17 cellular contexts compared by ENCODE assay signal in the genomic region with DNA sequence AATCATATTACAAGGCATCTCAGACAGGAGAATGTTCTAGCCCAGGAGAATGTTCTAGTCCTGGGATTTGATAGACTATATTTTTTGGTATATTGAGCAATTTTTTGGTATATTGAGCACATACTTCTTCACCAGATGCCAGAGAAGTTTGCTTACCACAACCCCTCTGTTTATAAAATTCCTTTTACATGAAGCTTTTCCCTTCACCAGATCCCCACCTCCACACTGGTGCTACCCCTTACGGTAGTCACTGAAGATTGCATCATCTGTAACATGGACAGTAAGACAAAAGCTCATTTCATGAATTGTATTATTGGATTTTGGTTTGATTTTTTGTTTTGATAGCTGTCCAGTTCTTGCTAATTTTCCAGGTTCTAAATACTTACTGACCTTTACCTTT. TPM values are rescaled to one million over a fixed set of nuclear protein-coding genes. Genes with fewer than 3 reads are reported as not detected.
A peak's percentile ranks its signal among the peaks of the same experiment; 100 is the strongest.
DNase-seq lines count a peak whose midpoint lies in the region; ATAC-seq and TF ChIP-seq lines count a peak whose summit lies in the region.
"Had no signal": no experiment of that assay in that cellular context is flagged by ENCODE, and none has a peak within 500 bp of the region (broad histone marks: within the 10 kb centered on the region; RNA-seq: fewer than 3 reads in every experiment).

No MANE protein-coding gene starts in this region.

- intact Hi-C loops in posterior vena cava (cut with DNase I) (no loop called here), testis (cut with DNase I; ENCODE audit: low total_unique reads) (no loop called here)

- TF ChIP-seq CTCF in AG04449 (IDR thresholded peaks at IDR 0.05; ENCODE audit: insufficient read depth, low read length, missing control alignments) (no peak), WTC11 (IDR thresholded peaks at IDR 0.05) (no peak), fibroblast of the aortic adventitia (IDR thresholded peaks at IDR 0.05; ENCODE audit: insufficient read depth, low read length) (no peak), testis (IDR thresholded peaks at IDR 0.05) (no peak)

- H3K4me3 ChIP-seq in AG04449 (ENCODE audit: low read depth, low read length) (no peak overlapping the region), fibroblast of the aortic adventitia (ENCODE audit: low read depth, low read length) (no peak overlapping the region), testis (no peak overlapping the region)
- H3K4me3 ChIP-seq: coronary artery, GM23338 had no signal

- CTCF ChIA-PET in AG04449 (lab: Yijun Ruan, JAX) (interaction anchor here (0.9 to 2.1 kb wide), 3 partner anchors 9 to 133 kb away, joined by 3 to 10 read pairs (median 6); no protein-coding TSS in a partner anchor), WTC11 (lab: Charles Lee) (no interaction called here)

- H3K4me1 ChIP-seq in testis = no peaks in the 10 kb centered on the region

- no peaks in the 10 kb centered on the region for H3K27me3 Mint-ChIP-seq in WTC11 (ENCODE audit: low read depth)

- peak; percentile 85 for DNase-seq in AG04449 (ENCODE audit: low read depth, low spot score)
- DNase-seq in H4 (ENCODE audit: low spot score) = peak; percentile 87
- no peak for DNase-seq in WTC11 (ENCODE audit: low spot score)
- DNase-seq in fibroblast of the aortic adventitia (ENCODE audit: low read depth) = peak; percentile 92
- no peak for DNase-seq in SIG-M5 treated with dmso at 0.1 percent for 504 hours (lab: John Stamatoyannopoulos, UW; ENCODE audit: unreplicated experiment)
- DNase-seq in posterior vena cava (ENCODE audit: low spot score) = no peak
- DNase-seq in testis = no peak
- DNase-seq: activated CD8-positive, alpha-beta memory T cell treated with anti-CD3 and anti-CD28 coated beads, Interleukin-2, amount 50 U/mL, for 48 hours; activated naive CD8-positive, alpha-beta T cell treated with anti-CD3 and anti-CD28 coated beads for 36 hours; foreskin melanocyte; kidney; NCI-H2171; stimulated activated CD4-positive, alpha-beta T cell treated with anti-CD3 and anti-CD28 coated beads, Interleukin-2, amount 100 ng/mL, for 48 hours had no signal

- peaks cover 18% of the 10 kb centered on the region for H3K4me1 Mint-ChIP-seq in WTC11

- 89 to 97% methylated on average over 1 of the region's 1 CpG for WGBS in testis, 2 donors

- TF ChIP-seq POLR2A in testis (IDR thresholded peaks at IDR 0.05) = no peak

- ATAC-seq in WTC11 (no peak), GM19467 (IDR thresholded peaks at IDR 0.05; ENCODE audit: unreplicated experiment) (no peak)
- ATAC-seq: GM23338, SK-N-SH treated with all-trans-retinoic acid at 6 μM for 48 hours had no signal

- H3K36me3 Mint-ChIP-seq in WTC11 = no peaks in the 10 kb centered on the region
- H3K36me3 Mint-ChIP-seq: activated naive CD8-positive, alpha-beta T cell treated with anti-CD3 and anti-CD28 coated beads for 36 hours had no signal

- POLR2A ChIA-PET in AG04449 (lab: Yijun Ruan, JAX) = interaction anchor here (1.2 kb wide), 1 partner anchor 12 kb away, joined by 4 read pairs; no protein-coding TSS in a partner anchor
- POLR2A ChIA-PET in WTC11 (lab: Charles Lee) = no interaction called here

- H3K27me3 ChIP-seq in testis = no peaks in the 10 kb centered on the region

- no peak overlapping the region for H3K27ac ChIP-seq in testis
- H3K27ac ChIP-seq: coronary artery had no signal

- no peak overlapping the region for H3K27ac Mint-ChIP-seq in WTC11
- H3K27ac Mint-ChIP-seq: activated naive CD8-positive, alpha-beta T cell treated with anti-CD3 and anti-CD28 coated beads for 36 hours; GM23338 had no signal

- peaks cover 4% of the 10 kb centered on the region for H3K9me3 Mint-ChIP-seq in WTC11
- H3K9me3 Mint-ChIP-seq: activated naive CD8-positive, alpha-beta T cell treated with anti-CD3 and anti-CD28 coated beads for 36 hours; GM23338 had no signal

- H3K9me3 ChIP-seq in testis = no peaks in the 10 kb centered on the region

- H3K36me3 ChIP-seq in testis (ENCODE audit: low read depth, missing control alignments) = no peaks in the 10 kb centered on the region

- no peak overlapping the region for H3K4me3 Mint-ChIP-seq in WTC11
- H3K4me3 Mint-ChIP-seq: activated naive CD8-positive, alpha-beta T cell treated with anti-CD3 and anti-CD28 coated beads for 36 hours; GM23338 had no signal

TF ChIP-seq in WTC11, 78 proteins besides CTCF, POLR2A, EP300 and RAD21:
- peak; percentile 97 for TF ChIP-seq GABPB1 (CRISPR knock-in tag; IDR thresholded peaks at IDR 0.05)
- TF ChIP-seq, protein P1, sequence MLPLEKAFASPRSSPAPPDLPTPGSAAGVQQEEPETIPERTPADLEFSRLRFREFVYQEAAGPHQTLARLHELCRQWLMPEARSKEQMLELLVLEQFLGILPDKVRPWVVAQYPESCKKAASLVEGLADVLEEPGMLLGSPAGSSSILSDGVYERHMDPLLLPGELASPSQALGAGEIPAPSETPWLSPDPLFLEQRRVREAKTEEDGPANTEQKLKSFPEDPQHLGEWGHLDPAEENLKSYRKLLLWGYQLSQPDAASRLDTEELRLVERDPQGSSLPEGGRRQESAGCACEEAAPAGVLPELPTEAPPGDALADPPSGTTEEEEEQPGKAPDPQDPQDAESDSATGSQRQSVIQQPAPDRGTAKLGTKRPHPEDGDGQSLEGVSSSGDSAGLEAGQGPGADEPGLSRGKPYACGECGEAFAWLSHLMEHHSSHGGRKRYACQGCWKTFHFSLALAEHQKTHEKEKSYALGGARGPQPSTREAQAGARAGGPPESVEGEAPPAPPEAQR (CRISPR knock-in tag; IDR thresholded peaks at IDR 0.05) = no peak

RNA-seq across cellular contexts. Expression of gene HNMT, which starts 7.2 kb away (rescaled TPM):
- 44.0 and 86.7 TPM in 2 replicates for total RNA-seq in H4 (2014; rRNA removed; shearing (Covaris generic))
- total RNA-seq in WTC11 (2021) (2.8 to 4.6 TPM (median 3.1 TPM) in 3 replicates), fibroblast of the aortic adventitia (ENCODE audit: low replicate concordance) (32.2 and 47.8 TPM in 2 replicates), posterior vena cava (10 to 100 TPM; 37.5 to 68.3 TPM), testis (10 to 100 TPM; 15.7 to 20.8 TPM)
- polyA plus RNA-seq in testis (ENCODE audit: insufficient read depth, low read depth, low replicate concordance) = 13.6 TPM
- total RNA-seq: activated naive CD8-positive, alpha-beta T cell treated with anti-CD3 and anti-CD28 coated beads for 36 hours had no signal

Comparison
In these comparisons a context has a peak if more than half of its experiments do, and no peak if none do; other contexts are left out.
1. DNase-seq: peak in AG04449 (single experiment), H4 (single experiment) and fibroblast of the aortic adventitia (single experiment); none in WTC11 (single experiment), SIG-M5 treated with dmso at 0.1 percent for 504 hours (single experiment), posterior vena cava (single experiment) and testis (single experiment).